1 cellular context compared by ENCODE assay signal in the genomic region with DNA sequence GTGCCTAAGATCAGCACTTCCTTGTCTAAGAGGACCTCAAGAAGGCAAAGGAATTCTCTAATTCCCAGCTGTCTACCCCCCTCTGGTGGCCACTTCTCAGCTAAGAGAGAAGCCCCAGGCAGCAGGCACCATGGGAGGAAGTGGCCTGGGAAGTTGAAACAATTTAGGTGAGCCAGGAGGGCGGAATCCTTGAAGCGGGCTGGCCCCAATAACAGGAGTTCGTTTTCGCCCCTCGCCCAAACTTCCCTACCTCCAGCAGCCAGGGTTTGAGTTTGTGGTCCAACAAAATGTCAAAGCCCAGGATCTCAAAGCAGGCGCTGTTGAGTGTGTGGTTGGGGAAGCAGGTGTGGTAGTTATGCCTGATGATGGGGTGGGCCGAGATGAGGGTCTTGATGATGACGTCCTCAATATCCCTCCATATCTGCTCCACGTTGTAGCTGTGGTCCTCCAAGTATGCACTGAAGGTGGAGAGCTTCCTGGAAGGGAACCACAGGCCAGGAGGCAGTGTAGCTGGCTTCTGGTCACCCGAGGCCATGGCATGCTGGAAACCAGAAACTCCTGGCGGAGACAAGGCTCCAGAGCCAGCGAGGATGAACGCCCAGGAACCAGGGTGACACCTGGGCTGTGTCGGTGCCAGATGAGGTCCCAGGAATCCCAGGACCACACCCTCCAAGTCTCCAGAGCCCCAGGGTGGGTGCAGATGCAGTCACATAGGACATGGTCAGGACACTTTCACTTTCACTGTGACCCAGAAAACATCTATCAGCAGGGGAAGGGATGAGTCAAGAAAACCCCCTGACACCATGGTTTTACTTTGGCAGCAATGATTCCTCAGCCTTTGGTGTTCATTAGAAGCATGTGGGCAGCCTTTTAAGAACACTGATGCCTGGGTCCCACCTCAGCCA.
TF ChIP-seq lines count a peak whose summit lies in the region.

No MANE protein-coding gene starts in this region.

TF ChIP-seq in H1, 55 proteins besides CTCF, POLR2A, EP300 and RAD21:
- no peak for TF ChIP-seq GTF2F1 (IDR thresholded peaks at IDR 0.05; ENCODE audit: borderline replicate concordance, low read depth, low read length)
- TF ChIP-seq, protein P1, sequence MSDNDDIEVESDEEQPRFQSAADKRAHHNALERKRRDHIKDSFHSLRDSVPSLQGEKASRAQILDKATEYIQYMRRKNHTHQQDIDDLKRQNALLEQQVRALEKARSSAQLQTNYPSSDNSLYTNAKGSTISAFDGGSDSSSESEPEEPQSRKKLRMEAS (IDR thresholded peaks at IDR 0.05) = no peak
- TF ChIP-seq MAFK (IDR thresholded peaks at IDR 0.05; ENCODE audit: low read depth, low read length) = no peak
- no peak for TF ChIP-seq SIRT6 (IDR thresholded peaks at IDR 0.05; ENCODE audit: low read length)
- TF ChIP-seq, protein P2, sequence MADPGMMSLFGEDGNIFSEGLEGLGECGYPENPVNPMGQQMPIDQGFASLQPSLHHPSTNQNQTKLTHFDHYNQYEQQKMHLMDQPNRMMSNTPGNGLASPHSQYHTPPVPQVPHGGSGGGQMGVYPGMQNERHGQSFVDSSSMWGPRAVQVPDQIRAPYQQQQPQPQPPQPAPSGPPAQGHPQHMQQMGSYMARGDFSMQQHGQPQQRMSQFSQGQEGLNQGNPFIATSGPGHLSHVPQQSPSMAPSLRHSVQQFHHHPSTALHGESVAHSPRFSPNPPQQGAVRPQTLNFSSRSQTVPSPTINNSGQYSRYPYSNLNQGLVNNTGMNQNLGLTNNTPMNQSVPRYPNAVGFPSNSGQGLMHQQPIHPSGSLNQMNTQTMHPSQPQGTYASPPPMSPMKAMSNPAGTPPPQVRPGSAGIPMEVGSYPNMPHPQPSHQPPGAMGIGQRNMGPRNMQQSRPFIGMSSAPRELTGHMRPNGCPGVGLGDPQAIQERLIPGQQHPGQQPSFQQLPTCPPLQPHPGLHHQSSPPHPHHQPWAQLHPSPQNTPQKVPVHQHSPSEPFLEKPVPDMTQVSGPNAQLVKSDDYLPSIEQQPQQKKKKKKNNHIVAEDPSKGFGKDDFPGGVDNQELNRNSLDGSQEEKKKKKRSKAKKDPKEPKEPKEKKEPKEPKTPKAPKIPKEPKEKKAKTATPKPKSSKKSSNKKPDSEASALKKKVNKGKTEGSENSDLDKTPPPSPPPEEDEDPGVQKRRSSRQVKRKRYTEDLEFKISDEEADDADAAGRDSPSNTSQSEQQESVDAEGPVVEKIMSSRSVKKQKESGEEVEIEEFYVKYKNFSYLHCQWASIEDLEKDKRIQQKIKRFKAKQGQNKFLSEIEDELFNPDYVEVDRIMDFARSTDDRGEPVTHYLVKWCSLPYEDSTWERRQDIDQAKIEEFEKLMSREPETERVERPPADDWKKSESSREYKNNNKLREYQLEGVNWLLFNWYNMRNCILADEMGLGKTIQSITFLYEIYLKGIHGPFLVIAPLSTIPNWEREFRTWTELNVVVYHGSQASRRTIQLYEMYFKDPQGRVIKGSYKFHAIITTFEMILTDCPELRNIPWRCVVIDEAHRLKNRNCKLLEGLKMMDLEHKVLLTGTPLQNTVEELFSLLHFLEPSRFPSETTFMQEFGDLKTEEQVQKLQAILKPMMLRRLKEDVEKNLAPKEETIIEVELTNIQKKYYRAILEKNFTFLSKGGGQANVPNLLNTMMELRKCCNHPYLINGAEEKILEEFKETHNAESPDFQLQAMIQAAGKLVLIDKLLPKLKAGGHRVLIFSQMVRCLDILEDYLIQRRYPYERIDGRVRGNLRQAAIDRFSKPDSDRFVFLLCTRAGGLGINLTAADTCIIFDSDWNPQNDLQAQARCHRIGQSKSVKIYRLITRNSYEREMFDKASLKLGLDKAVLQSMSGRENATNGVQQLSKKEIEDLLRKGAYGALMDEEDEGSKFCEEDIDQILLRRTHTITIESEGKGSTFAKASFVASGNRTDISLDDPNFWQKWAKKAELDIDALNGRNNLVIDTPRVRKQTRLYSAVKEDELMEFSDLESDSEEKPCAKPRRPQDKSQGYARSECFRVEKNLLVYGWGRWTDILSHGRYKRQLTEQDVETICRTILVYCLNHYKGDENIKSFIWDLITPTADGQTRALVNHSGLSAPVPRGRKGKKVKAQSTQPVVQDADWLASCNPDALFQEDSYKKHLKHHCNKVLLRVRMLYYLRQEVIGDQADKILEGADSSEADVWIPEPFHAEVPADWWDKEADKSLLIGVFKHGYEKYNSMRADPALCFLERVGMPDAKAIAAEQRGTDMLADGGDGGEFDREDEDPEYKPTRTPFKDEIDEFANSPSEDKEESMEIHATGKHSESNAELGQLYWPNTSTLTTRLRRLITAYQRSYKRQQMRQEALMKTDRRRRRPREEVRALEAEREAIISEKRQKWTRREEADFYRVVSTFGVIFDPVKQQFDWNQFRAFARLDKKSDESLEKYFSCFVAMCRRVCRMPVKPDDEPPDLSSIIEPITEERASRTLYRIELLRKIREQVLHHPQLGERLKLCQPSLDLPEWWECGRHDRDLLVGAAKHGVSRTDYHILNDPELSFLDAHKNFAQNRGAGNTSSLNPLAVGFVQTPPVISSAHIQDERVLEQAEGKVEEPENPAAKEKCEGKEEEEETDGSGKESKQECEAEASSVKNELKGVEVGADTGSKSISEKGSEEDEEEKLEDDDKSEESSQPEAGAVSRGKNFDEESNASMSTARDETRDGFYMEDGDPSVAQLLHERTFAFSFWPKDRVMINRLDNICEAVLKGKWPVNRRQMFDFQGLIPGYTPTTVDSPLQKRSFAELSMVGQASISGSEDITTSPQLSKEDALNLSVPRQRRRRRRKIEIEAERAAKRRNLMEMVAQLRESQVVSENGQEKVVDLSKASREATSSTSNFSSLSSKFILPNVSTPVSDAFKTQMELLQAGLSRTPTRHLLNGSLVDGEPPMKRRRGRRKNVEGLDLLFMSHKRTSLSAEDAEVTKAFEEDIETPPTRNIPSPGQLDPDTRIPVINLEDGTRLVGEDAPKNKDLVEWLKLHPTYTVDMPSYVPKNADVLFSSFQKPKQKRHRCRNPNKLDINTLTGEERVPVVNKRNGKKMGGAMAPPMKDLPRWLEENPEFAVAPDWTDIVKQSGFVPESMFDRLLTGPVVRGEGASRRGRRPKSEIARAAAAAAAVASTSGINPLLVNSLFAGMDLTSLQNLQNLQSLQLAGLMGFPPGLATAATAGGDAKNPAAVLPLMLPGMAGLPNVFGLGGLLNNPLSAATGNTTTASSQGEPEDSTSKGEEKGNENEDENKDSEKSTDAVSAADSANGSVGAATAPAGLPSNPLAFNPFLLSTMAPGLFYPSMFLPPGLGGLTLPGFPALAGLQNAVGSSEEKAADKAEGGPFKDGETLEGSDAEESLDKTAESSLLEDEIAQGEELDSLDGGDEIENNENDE (IDR thresholded peaks at IDR 0.05; ENCODE audit: insufficient replicate concordance, low read length) = no peak
- TF ChIP-seq SAP30 (IDR thresholded peaks at IDR 0.05; ENCODE audit: insufficient read depth, insufficient replicate concordance, low read length) = no peak
- TF ChIP-seq, protein P3, sequence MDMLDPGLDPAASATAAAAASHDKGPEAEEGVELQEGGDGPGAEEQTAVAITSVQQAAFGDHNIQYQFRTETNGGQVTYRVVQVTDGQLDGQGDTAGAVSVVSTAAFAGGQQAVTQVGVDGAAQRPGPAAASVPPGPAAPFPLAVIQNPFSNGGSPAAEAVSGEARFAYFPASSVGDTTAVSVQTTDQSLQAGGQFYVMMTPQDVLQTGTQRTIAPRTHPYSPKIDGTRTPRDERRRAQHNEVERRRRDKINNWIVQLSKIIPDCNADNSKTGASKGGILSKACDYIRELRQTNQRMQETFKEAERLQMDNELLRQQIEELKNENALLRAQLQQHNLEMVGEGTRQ (IDR thresholded peaks at IDR 0.05; ENCODE audit: low read length) = no peak
- no peak for TF ChIP-seq TAF7 (optimal IDR thresholded peaks at IDR 0.05; ENCODE audit: borderline replicate concordance, low read depth, low read length)
- TF ChIP-seq EGR1 (IDR thresholded peaks at IDR 0.05; ENCODE audit: borderline replicate concordance, low read depth, low read length) = no peak
- TF ChIP-seq CTBP2 (IDR thresholded peaks at IDR 0.05; ENCODE audit: borderline replicate concordance, insufficient read depth, insufficient read length, low read length) = no peak
- no peak for TF ChIP-seq SIX5 (IDR thresholded peaks at IDR 0.05; ENCODE audit: low read depth, low read length)
- TF ChIP-seq SIN3A (conservative IDR thresholded peaks at IDR 0.05 in 1 of 2, IDR thresholded peaks at IDR 0.05 in 1 of 2; ENCODE audit: low read depth in 1 of 2, low read length in 2 of 2) = no peak
- TF ChIP-seq HDAC2 (IDR thresholded peaks at IDR 0.05; ENCODE audit: borderline replicate concordance in 1 of 2, low read depth in 2 of 2, low read length in 2 of 2) = no peak
- TF ChIP-seq, protein P4, sequence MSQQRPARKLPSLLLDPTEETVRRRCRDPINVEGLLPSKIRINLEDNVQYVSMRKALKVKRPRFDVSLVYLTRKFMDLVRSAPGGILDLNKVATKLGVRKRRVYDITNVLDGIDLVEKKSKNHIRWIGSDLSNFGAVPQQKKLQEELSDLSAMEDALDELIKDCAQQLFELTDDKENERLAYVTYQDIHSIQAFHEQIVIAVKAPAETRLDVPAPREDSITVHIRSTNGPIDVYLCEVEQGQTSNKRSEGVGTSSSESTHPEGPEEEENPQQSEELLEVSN (IDR thresholded peaks at IDR 0.05) = no peak
- TF ChIP-seq TAF1 (IDR thresholded peaks at IDR 0.05; ENCODE audit: low read depth, low read length) = no peak
- TF ChIP-seq CREB1 (IDR thresholded peaks at IDR 0.05) = no peak
- no peak for TF ChIP-seq CEBPB (IDR thresholded peaks at IDR 0.05; ENCODE audit: low read depth, low read length)
- TF ChIP-seq KDM4A (IDR thresholded peaks at IDR 0.05; ENCODE audit: low read depth, low read length, severe bottlenecking) = no peak
- TF ChIP-seq ATF2 (IDR thresholded peaks at IDR 0.05; ENCODE audit: low read length) = no peak
- no peak for TF ChIP-seq TBP (IDR thresholded peaks at IDR 0.05; ENCODE audit: low read depth, low read length)
TF ChIP-seq in H1: peak in this region for 0.
